1 cellular context compared by ENCODE assay signal in the genomic region with DNA sequence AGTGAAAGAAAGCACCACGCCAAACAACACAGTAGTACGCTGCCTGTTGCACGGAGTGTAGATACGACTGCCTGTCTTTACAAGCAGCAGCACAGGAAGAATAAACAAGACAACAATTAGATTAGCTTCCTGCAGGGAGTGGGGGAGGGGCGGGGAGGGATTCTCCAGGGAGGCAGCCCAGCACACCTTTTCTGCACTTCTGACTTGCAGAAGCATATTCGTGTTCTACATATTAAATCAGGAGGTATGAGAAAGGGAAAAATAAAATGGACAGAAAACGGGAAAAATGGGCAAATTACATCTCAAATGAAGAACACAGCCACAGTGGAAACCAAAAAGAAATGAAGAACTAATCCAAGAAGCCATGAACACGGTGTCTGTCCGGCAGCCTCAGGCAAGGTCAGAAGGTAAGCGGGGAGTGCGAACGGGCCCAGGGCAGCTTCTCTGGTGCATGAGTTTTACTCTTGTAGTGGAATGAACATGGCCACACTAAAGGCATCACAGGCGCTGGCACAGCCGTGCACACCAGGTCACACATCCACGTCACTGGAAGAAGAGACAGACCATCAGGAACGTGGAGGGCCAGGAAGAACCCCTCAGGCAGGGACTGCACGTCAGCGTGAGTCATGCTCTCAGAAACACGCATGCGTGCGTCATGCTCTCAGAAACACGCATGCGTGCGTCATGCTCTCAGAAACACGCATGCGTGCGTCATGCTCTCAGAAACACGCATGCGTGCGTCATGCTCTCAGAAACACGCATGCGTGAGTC.
TF ChIP-seq lines count a peak whose summit lies in the region.

No MANE protein-coding gene starts in this region.

TF ChIP-seq in HEK293, 187 proteins besides CTCF, POLR2A, EP300 and RAD21 (continued from another document):
- TF ChIP-seq, protein P1, sequence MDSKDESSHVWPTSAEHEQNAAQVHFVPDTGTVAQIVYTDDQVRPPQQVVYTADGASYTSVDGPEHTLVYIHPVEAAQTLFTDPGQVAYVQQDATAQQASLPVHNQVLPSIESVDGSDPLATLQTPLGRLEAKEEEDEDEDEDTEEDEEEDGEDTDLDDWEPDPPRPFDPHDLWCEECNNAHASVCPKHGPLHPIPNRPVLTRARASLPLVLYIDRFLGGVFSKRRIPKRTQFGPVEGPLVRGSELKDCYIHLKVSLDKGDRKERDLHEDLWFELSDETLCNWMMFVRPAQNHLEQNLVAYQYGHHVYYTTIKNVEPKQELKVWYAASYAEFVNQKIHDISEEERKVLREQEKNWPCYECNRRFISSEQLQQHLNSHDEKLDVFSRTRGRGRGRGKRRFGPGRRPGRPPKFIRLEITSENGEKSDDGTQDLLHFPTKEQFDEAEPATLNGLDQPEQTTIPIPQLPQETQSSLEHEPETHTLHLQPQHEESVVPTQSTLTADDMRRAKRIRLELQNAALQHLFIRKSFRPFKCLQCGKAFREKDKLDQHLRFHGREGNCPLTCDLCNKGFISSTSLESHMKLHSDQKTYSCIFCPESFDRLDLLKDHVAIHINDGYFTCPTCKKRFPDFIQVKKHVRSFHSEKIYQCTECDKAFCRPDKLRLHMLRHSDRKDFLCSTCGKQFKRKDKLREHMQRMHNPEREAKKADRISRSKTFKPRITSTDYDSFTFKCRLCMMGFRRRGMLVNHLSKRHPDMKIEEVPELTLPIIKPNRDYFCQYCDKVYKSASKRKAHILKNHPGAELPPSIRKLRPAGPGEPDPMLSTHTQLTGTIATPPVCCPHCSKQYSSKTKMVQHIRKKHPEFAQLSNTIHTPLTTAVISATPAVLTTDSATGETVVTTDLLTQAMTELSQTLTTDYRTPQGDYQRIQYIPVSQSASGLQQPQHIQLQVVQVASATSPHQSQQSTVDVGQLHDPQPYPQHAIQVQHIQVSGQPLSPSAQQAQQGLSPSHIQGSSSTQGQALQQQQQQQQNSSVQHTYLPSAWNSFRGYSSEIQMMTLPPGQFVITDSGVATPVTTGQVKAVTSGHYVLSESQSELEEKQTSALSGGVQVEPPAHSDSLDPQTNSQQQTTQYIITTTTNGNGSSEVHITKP (tag by site-specific recombination; IDR thresholded peaks at IDR 0.05) = peak; percentile 24; the same call in 1 of the 2 replicates
- peak; percentile 39; the same call in 1 of the 2 replicates for TF ChIP-seq ZNF391 (tag by site-specific recombination; IDR thresholded peaks at IDR 0.05; ENCODE audit: borderline replicate concordance, low read depth)
